Comparison of ENCODE assay signal across 18 cellular contexts in genomic region chr20:38320221-38320620, GRCh38. TPM values are rescaled to one million over a fixed set of nuclear protein-coding genes. Genes with fewer than 3 reads are reported as not detected.
DNase-seq lines count a peak whose midpoint lies in the region; ATAC-seq and TF ChIP-seq lines count a peak whose summit lies in the region.
"Had no signal": no experiment of that assay in that cellular context is flagged by ENCODE, and none has a peak within 500 bp of the region (broad histone marks: within the 10 kb centered on the region; RNA-seq: fewer than 3 reads in every experiment).

No MANE protein-coding gene starts in this region.

- no peak overlapping the region for H2AFZ ChIP-seq in osteoblast (ENCODE audit: low read length)

- H3K27ac ChIP-seq in osteoblast (ENCODE audit: low read depth, low read length) (no peak overlapping the region), upper lobe of right lung (no peak overlapping the region)
- H3K27ac ChIP-seq: 22Rv1, HL-60 had no signal

- no peaks in the 10 kb centered on the region for H3K4me1 ChIP-seq in osteoblast (ENCODE audit: insufficient read depth, low read length)
- no peaks in the 10 kb centered on the region for H3K4me1 ChIP-seq in upper lobe of right lung

- H3K4me3 ChIP-seq in osteoblast (ENCODE audit: insufficient read depth, low read length) (no peak overlapping the region), upper lobe of right lung (no peak overlapping the region)

- H3K9me3 ChIP-seq in osteoblast (ENCODE audit: low read depth, low read length) (no peaks in the 10 kb centered on the region), upper lobe of right lung (no peaks in the 10 kb centered on the region)

- H3K36me3 ChIP-seq in osteoblast (ENCODE audit: insufficient read depth, low read length) (no peaks in the 10 kb centered on the region), upper lobe of right lung (no peaks in the 10 kb centered on the region)

- no peak for TF ChIP-seq CTCF in osteoblast (IDR thresholded peaks at IDR 0.05; ENCODE audit: extremely low read depth, low read depth, low read length)
- TF ChIP-seq CTCF in upper lobe of right lung (IDR thresholded peaks at IDR 0.05) = no peak

- H4K20me1 ChIP-seq in osteoblast (ENCODE audit: insufficient read depth, low read length) = no peaks in the 10 kb centered on the region

- no peak for ATAC-seq in upper lobe of right lung
- ATAC-seq: CD8-positive, alpha-beta T cell; HCT116 had no signal

- intact Hi-C loops in upper lobe of right lung (cut with DNase I) = no loop called here

- H3K4me2 ChIP-seq in osteoblast (ENCODE audit: insufficient read depth, low read length) = no peak overlapping the region

- H3K79me2 ChIP-seq in osteoblast (ENCODE audit: insufficient read depth, low read length) = no peaks in the 10 kb centered on the region

- DNase-seq in Daoy (ENCODE audit: low read depth) = peak; percentile 28
- peak; percentile 30 for DNase-seq in SW480 (ENCODE audit: low spot score)
- DNase-seq in dermis blood vessel endothelial cell = peak; percentile 4
- peak; percentile 10 for DNase-seq in osteoblast (ENCODE audit: insufficient read length, low spot score, missing footprints)
- DNase-seq in NCI-H1092 treated with DMSO at 0.1 percent for 48 hours (lab: John Stamatoyannopoulos, UW) = no peak
- DNase-seq in foreskin melanocyte = no peak
- DNase-seq in upper lobe of right lung = no peak
- DNase-seq in activated gamma-delta T cell (lab: John Stamatoyannopoulos, UW) = no peak
- DNase-seq: CD8-positive, alpha-beta T cell; COR-L47; DMS153; DMS79 treated with DMSO at 0.1 percent for 48 hours; GDM1; GOT3 had no signal

- peaks cover 4% of the 10 kb centered on the region for H3K27me3 ChIP-seq in osteoblast (ENCODE audit: insufficient read depth, low read length)
- no peaks in the 10 kb centered on the region for H3K27me3 ChIP-seq in upper lobe of right lung

RNA-seq across cellular contexts. Expression of gene BPI, which starts 16.3 kb away (rescaled TPM):
- total RNA-seq in Daoy (2014; rRNA removed; shearing (Covaris generic)) = 0.09 TPM in 1 of 2 replicates, not detected in the other
- total RNA-seq in dermis blood vessel endothelial cell (not detected in 2 replicates), osteoblast (under 0.01 TPM in 1 of 2 replicates, not detected in the other), upper lobe of right lung (not detected)
- total RNA-seq: A673; CD8-positive, alpha-beta T cell had no signal

RNA-seq across cellular contexts. Expression of gene LBP, which starts 26.1 kb away (rescaled TPM):
- not detected in 2 replicates for total RNA-seq in Daoy (2014; rRNA removed; shearing (Covaris generic))
- total RNA-seq in dermis blood vessel endothelial cell = 0.05 TPM in 1 of 2 replicates, not detected in the other
- total RNA-seq in osteoblast = 1.8 and 2.9 TPM in 2 replicates
- total RNA-seq in upper lobe of right lung = 0.26 TPM
- total RNA-seq: A673; CD8-positive, alpha-beta T cell had no signal

RNA-seq across cellular contexts. Expression of gene KIAA1755, which starts 59.7 kb away (rescaled TPM):
- total RNA-seq in Daoy (2014; rRNA removed; shearing (Covaris generic)) = 0.30 and 1.0 TPM in 2 replicates
- total RNA-seq in dermis blood vessel endothelial cell (0.05 and 0.51 TPM in 2 replicates), osteoblast (2.5 and 2.7 TPM in 2 replicates), upper lobe of right lung (2.3 TPM)
- total RNA-seq: A673; CD8-positive, alpha-beta T cell had no signal

Comparison
In these comparisons a context has a peak if more than half of its experiments do, and no peak if none do; other contexts are left out.
1. DNase-seq: peak in Daoy (single experiment), SW480 (single experiment), dermis blood vessel endothelial cell (single experiment) and osteoblast (single experiment); none in NCI-H1092 treated with DMSO at 0.1 percent for 48 hours (single experiment), foreskin melanocyte (single experiment), upper lobe of right lung (single experiment) and activated gamma-delta T cell (single experiment).